16 cellular contexts compared by ENCODE assay signal in the genomic region with DNA sequence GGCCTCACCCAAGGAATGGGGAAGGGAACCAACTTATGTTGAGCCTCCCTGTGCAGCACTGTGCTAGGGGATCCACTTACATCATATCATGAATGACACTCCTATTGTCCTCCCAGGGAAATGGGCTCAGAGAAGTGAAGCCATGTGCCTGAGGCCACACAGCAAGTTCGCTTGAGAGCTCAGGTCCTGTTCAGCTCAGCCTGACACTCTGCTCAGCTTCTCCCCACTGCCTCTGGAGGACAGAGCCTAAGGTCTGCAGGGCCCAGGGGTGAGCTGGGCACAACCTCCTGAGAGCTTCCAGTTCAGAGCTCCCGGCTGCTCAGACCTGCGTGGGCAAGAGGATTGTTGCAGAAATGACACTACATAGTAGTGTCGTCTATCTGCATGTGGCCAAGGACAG.
"Had no signal": no experiment of that assay in that cellular context is flagged by ENCODE, and none has a peak within 500 bp of the region (broad histone marks: within the 10 kb centered on the region; RNA-seq: fewer than 3 reads in every experiment).

No MANE protein-coding gene starts in this region.

- H3K27me3 Mint-ChIP-seq: activated naive CD4-positive, alpha-beta T cell treated with anti-CD3 and anti-CD28 coated beads, Interleukin-2, amount 50 U/mL, for 24 hours had no signal

- H3K9me3 ChIP-seq: breast epithelium, stomach, vagina had no signal

- H3K27ac ChIP-seq: stomach, vagina had no signal

- H3K4me3 ChIP-seq: breast epithelium, stomach, vagina had no signal

- H3K4me3 Mint-ChIP-seq: activated naive CD4-positive, alpha-beta T cell treated with anti-CD3 and anti-CD28 coated beads, Interleukin-2, amount 50 U/mL, for 24 hours; activated T-cell treated with anti-CD3 and anti-CD28 coated beads, Interleukin-2, amount 50 U/mL, for 4 hours had no signal

- H3K36me3 Mint-ChIP-seq: activated naive CD4-positive, alpha-beta T cell treated with anti-CD3 and anti-CD28 coated beads, Interleukin-2, amount 50 U/mL, for 24 hours had no signal

- ATAC-seq: left ventricle myocardium superior had no signal

- H3K9me3 Mint-ChIP-seq: activated naive CD4-positive, alpha-beta T cell treated with anti-CD3 and anti-CD28 coated beads, Interleukin-2, amount 50 U/mL, for 24 hours; activated T-cell treated with anti-CD3 and anti-CD28 coated beads, Interleukin-2, amount 50 U/mL, for 4 hours had no signal

- H3K4me1 ChIP-seq: stomach, vagina had no signal

- H3K36me3 ChIP-seq: breast epithelium, stomach, vagina had no signal

- DNase-seq: activated CD4-positive, alpha-beta T cell treated with anti-CD3 and anti-CD28 coated beads, Interleukin-2, amount 50 U/mL, for 1 hour; activated CD4-positive, CD25-positive, alpha-beta regulatory T cell treated with anti-CD3 and anti-CD28 coated beads, Interleukin-2, amount 50 U/mL, for 72 hours; activated CD8-positive, alpha-beta memory T cell treated with anti-CD3 and anti-CD28 coated beads, Interleukin-2, amount 50 U/mL, for 4 hours; activated effector memory CD4-positive, alpha-beta T cell treated with Interleukin-2 at 50 U/mL for 16 hours; activated T-cell treated with anti-CD3 and anti-CD28 coated beads, Interleukin-2, amount 50 U/mL, for 4 hours; dermis blood vessel endothelial cell; foreskin fibroblast; left ventricle myocardium superior; occipital lobe; stimulated activated CD4-positive, alpha-beta T cell treated with anti-CD3 and anti-CD28 coated beads, Interleukin-2, amount 100 ng/mL, for 24 hours; stomach; trophoblast cell had no signal

- H3K27ac Mint-ChIP-seq: activated naive CD4-positive, alpha-beta T cell treated with anti-CD3 and anti-CD28 coated beads, Interleukin-2, amount 50 U/mL, for 24 hours; progenitor cell of endocrine pancreas had no signal
